Comparison of ENCODE assay signal across 21 cellular contexts in genomic region chr13:105147481-105147880, GRCh38.
"Had no signal": no experiment of that assay in that cellular context is flagged by ENCODE, and none has a peak within 500 bp of the region (broad histone marks: within the 10 kb centered on the region; RNA-seq: fewer than 3 reads in every experiment).

No MANE protein-coding gene starts in this region.

- H3K27me3 Mint-ChIP-seq: activated CD8-positive, alpha-beta memory T cell treated with anti-CD3 and anti-CD28 coated beads, Interleukin-2, amount 10 ng/mL, durations not matched to agents 7 days and 5 days; central memory CD8-positive, alpha-beta T cell; naive B cell had no signal

- DNase-seq: activated CD4-positive, alpha-beta T cell treated with anti-CD3 and anti-CD28 coated beads, Interleukin-2, amount 50 U/mL, for 48 hours; activated CD8-positive, alpha-beta memory T cell treated with anti-CD3 and anti-CD28 coated beads, Interleukin-2, amount 10 ng/mL, durations not matched to agents 7 days and 5 days; activated gamma-delta T cell; activated T-cell treated with anti-CD3 and anti-CD28 coated beads, Interleukin-2, amount 50 U/mL, for 1 hour; brain microvascular endothelial cell; cortex of kidney; effector memory CD4-positive, alpha-beta T cell; heart right ventricle; islet precursor cell; naive B cell; ovary; stimulated activated CD4-positive, alpha-beta T cell treated with anti-CD3 and anti-CD28 coated beads, Interleukin-12 subunit alpha, Interleukin-12 subunit beta, amount 100 ng/mL, for 4 hours; stimulated activated CD4-positive, alpha-beta T cell treated with anti-CD3 and anti-CD28 coated beads, Interleukin-2, amount 100 ng/mL, for 24 hours; T-cell; T-helper 9 cell; thyroid gland had no signal

- H3K36me3 Mint-ChIP-seq: activated CD8-positive, alpha-beta memory T cell treated with anti-CD3 and anti-CD28 coated beads, Interleukin-2, amount 10 ng/mL, durations not matched to agents 7 days and 5 days; naive B cell; neural progenitor cell; T-cell had no signal

- H3K36me3 ChIP-seq: brain microvascular endothelial cell, gastroesophageal sphincter, heart right ventricle, neural progenitor cell, ovary, thyroid gland had no signal

- H2AFZ ChIP-seq: neural progenitor cell had no signal

- H3K4me2 ChIP-seq: neural progenitor cell had no signal

- H3K4me1 Mint-ChIP-seq: activated CD8-positive, alpha-beta memory T cell treated with anti-CD3 and anti-CD28 coated beads, Interleukin-2, amount 10 ng/mL, durations not matched to agents 7 days and 5 days; central memory CD8-positive, alpha-beta T cell; naive B cell; neural progenitor cell; T-cell had no signal

- H3K4me3 Mint-ChIP-seq: activated CD8-positive, alpha-beta memory T cell treated with anti-CD3 and anti-CD28 coated beads, Interleukin-2, amount 10 ng/mL, durations not matched to agents 7 days and 5 days; central memory CD8-positive, alpha-beta T cell; naive B cell; neural progenitor cell; T-cell had no signal

- H3K27me3 ChIP-seq: brain microvascular endothelial cell, gastroesophageal sphincter, heart right ventricle, neural progenitor cell, ovary, thyroid gland had no signal

- H3K27ac Mint-ChIP-seq: activated CD8-positive, alpha-beta memory T cell treated with anti-CD3 and anti-CD28 coated beads, Interleukin-2, amount 10 ng/mL, durations not matched to agents 7 days and 5 days; activated naive CD4-positive, alpha-beta T cell treated with anti-CD3 and anti-CD28 coated beads, Interleukin-2, amount 50 U/mL, for 72 hours; naive B cell; neural progenitor cell; T-cell had no signal

- ATAC-seq: activated CD8-positive, alpha-beta memory T cell treated with anti-CD3 and anti-CD28 coated beads, Interleukin-2, amount 10 ng/mL, durations not matched to agents 7 days and 5 days; activated naive CD4-positive, alpha-beta T cell treated with anti-CD3 and anti-CD28 coated beads, Interleukin-2, amount 50 U/mL, for 72 hours; gastroesophageal sphincter; heart right ventricle; left lobe of liver; T-cell had no signal

- H3K9me3 ChIP-seq: gastroesophageal sphincter, ovary, thyroid gland had no signal

- H3K4me3 ChIP-seq: gastroesophageal sphincter, heart right ventricle, neural progenitor cell, ovary, thyroid gland had no signal

- H3K9ac ChIP-seq: neural progenitor cell had no signal

- H3K4me1 ChIP-seq: gastroesophageal sphincter, heart right ventricle, neural progenitor cell, thyroid gland had no signal

- H3K27ac ChIP-seq: brain microvascular endothelial cell, gastroesophageal sphincter, heart right ventricle, neural progenitor cell, ovary, thyroid gland had no signal

- H3K9me3 Mint-ChIP-seq: activated naive CD4-positive, alpha-beta T cell treated with anti-CD3 and anti-CD28 coated beads, Interleukin-2, amount 50 U/mL, for 72 hours; central memory CD8-positive, alpha-beta T cell; naive B cell; neural progenitor cell; T-cell had no signal
